ENCODE assay signal across 19 cellular contexts in the genomic region with DNA sequence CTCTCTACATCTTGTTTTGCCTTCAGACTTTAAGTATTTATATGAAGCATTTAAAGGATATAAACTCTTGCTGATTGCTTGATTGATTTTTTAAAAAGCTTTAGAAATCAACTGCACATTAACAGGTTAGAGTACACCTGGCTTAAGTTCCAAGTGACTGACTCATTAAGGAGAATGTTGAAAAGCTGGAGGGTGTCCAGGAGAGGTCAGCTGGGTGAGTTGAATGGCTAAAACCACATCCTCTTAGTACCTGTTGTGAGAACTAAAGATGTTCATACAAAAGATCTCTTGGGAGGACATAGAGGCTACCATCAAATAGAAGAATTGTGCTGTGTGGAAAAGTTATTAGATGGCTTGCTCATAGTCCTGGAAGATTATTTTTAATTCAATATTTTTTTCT.
DNase-seq lines count a peak whose midpoint lies in the region; ATAC-seq and TF ChIP-seq lines count a peak whose summit lies in the region.
"Had no signal": no experiment of that assay in that cellular context is flagged by ENCODE, and none has a peak within 500 bp of the region (broad histone marks: within the 10 kb centered on the region; RNA-seq: fewer than 3 reads in every experiment).

No MANE protein-coding gene starts in this region.

- H3K36me3 ChIP-seq in left ventricle myocardium inferior (no peaks in the 10 kb centered on the region), heart left ventricle (no peaks in the 10 kb centered on the region)
- H3K36me3 ChIP-seq: right atrium auricular region, transverse colon had no signal

- H3K4me1 ChIP-seq in left ventricle myocardium inferior: no peaks in the 10 kb centered on the region
- no peaks in the 10 kb centered on the region for H3K4me1 ChIP-seq in heart left ventricle
- H3K4me1 ChIP-seq: right atrium auricular region, transverse colon had no signal

- ATAC-seq in heart left ventricle: no peak
- ATAC-seq: SK-N-SH treated with all-trans-retinoic acid at 6 μM for 48 hours had no signal

- TF ChIP-seq RAD21 in Ishikawa (IDR thresholded peaks at IDR 0.05; ENCODE audit: low read depth): no peak

- no peak overlapping the region for H3K27ac ChIP-seq in left ventricle myocardium inferior (replicated peaks)
- no peak overlapping the region for H3K27ac ChIP-seq in heart left ventricle
- H3K27ac ChIP-seq: coronary artery, right atrium auricular region, transverse colon had no signal

- TF ChIP-seq POLR2A in heart left ventricle (IDR thresholded peaks at IDR 0.05): no peak

- no peak for TF ChIP-seq EP300 in Ishikawa (IDR thresholded peaks at IDR 0.05; ENCODE audit: borderline replicate concordance)

- H3K27me3 ChIP-seq in left ventricle myocardium inferior (ENCODE audit: low read depth) (no peaks in the 10 kb centered on the region), heart left ventricle (no peaks in the 10 kb centered on the region)
- H3K27me3 ChIP-seq: right atrium auricular region, transverse colon had no signal

- DNase-seq in A172 (ENCODE audit: low spot score) (peak; percentile 64), astrocyte of the cerebellum (ENCODE audit: low read depth) (peak; percentile 6), islet precursor cell (peak; percentile 56), left ventricle myocardium inferior (no peak), heart left ventricle (no peak), ACHN (no peak), NCI-H128 (lab: John Stamatoyannopoulos, UW; ENCODE audit: unreplicated experiment) (no peak)
- DNase-seq: activated CD4-positive, alpha-beta T cell treated with anti-CD3 and anti-CD28 coated beads, Interleukin-2, amount 10 ng/mL, durations not matched to agents 24 days and 14 days; activated CD8-positive, alpha-beta memory T cell treated with anti-CD3 and anti-CD28 coated beads, Interleukin-2, amount 50 U/mL, for 4 hours; activated effector memory CD4-positive, alpha-beta T cell treated with anti-CD3 and anti-CD28 coated beads, Interleukin-2, amount 50 U/mL, for 16 hours; erythroblast; NCI-H2029; NCI-H526; stimulated activated naive CD4-positive, alpha-beta T cell; transverse colon had no signal

- intact Hi-C loops in left ventricle myocardium inferior (cut with micrococcal nuclease): no loop called here
- intact Hi-C loops in heart left ventricle (cut with DNase I): no loop called here

- TF ChIP-seq CTCF in astrocyte of the cerebellum (IDR thresholded peaks at IDR 0.05; ENCODE audit: low read depth, low read length, missing control alignments) (no peak), left ventricle myocardium inferior (IDR thresholded peaks at IDR 0.05; ENCODE audit: borderline replicate concordance) (no peak), heart left ventricle (IDR thresholded peaks at IDR 0.05) (no peak)

- no peak overlapping the region for H3K4me3 ChIP-seq in astrocyte of the cerebellum (ENCODE audit: low read depth, low read length)
- H3K4me3 ChIP-seq in left ventricle myocardium inferior: no peak overlapping the region
- no peak overlapping the region for H3K4me3 ChIP-seq in heart left ventricle
- H3K4me3 ChIP-seq: coronary artery, right atrium auricular region, transverse colon had no signal

- H3K9me3 ChIP-seq in left ventricle myocardium inferior (replicated peaks): peaks cover 21% of the 10 kb centered on the region
- peaks cover 0 to 20% (median 8%) of the 10 kb centered on the region in 12 donors for H3K9me3 ChIP-seq in heart left ventricle

- in situ Hi-C loops in astrocyte of the cerebellum (cut with HindIII; ENCODE audit: low sequenced_read_pairs): no loop called here
- in situ Hi-C loops in ACHN (cut with HindIII; ENCODE audit: low pct_ligation_motif_present, low pct_unique_long_range_greater_than_20kb, low sequenced_read_pairs): no loop called here

TF ChIP-seq in Ishikawa, 13 proteins besides CTCF, POLR2A, EP300 and RAD21:
- no peak for TF ChIP-seq ZBTB7A (IDR thresholded peaks at IDR 0.05; ENCODE audit: low read depth)
- TF ChIP-seq NFIC (IDR thresholded peaks at IDR 0.05): peak; percentile 43
- TF ChIP-seq CEBPB (IDR thresholded peaks at IDR 0.05): no peak
- 0 out of 2 replicates have a peak, but pooled peaks have one; percentile 33 for TF ChIP-seq TEAD4 (IDR thresholded peaks at IDR 0.05)
- TF ChIP-seq CREB1 (IDR thresholded peaks at IDR 0.05; ENCODE audit: low read depth): no peak

Comparison
In these comparisons a context has a peak if more than half of its experiments do, and no peak if none do; other contexts are left out.
1. DNase-seq: peak in A172 (single experiment), astrocyte of the cerebellum (single experiment) and islet precursor cell (single experiment); none in left ventricle myocardium inferior (single experiment), heart left ventricle (0 of 5), ACHN (single experiment) and NCI-H128 (single experiment).